1 cellular context compared by ENCODE assay signal in genomic region chr16:3171855-3172593, GRCh38.
TF ChIP-seq lines count a peak whose summit lies in the region.

No MANE protein-coding gene starts in this region.

TF ChIP-seq in HepG2, 621 proteins besides CTCF, POLR2A, EP300 and RAD21 (continues in another document):
- TF ChIP-seq AHR (CRISPR knock-in tag; IDR thresholded peaks at IDR 0.05) = no peak
- no peak for TF ChIP-seq CHCHD3 (CRISPR knock-in tag; IDR thresholded peaks at IDR 0.05)
- peak; percentile 68; the same call in 1 of the 2 replicates for TF ChIP-seq HDAC1 (CRISPR knock-in tag; IDR thresholded peaks at IDR 0.05)
- peak; percentile 51 for TF ChIP-seq ZNF687 (CRISPR knock-in tag; IDR thresholded peaks at IDR 0.05)
- TF ChIP-seq NFYC (CRISPR knock-in tag; IDR thresholded peaks at IDR 0.05) = peak; percentile 22; the same call in 1 of the 2 replicates
- TF ChIP-seq HNRNPL (IDR thresholded peaks at IDR 0.05; ENCODE audit: low read depth, low read length) = no peak
- TF ChIP-seq ZHX1 (CRISPR knock-in tag; IDR thresholded peaks at IDR 0.05; ENCODE audit: low read depth) = peak; percentile 47; the same call in 1 of the 2 replicates
- TF ChIP-seq POGK (CRISPR knock-in tag; conservative IDR thresholded peaks at IDR 0.05) = peak; percentile 55; the same call in 1 of the 2 replicates
- TF ChIP-seq ZNF367 (CRISPR knock-in tag; IDR thresholded peaks at IDR 0.05; ENCODE audit: borderline replicate concordance) = no peak
- 0 out of 2 replicates have a peak, but pooled peaks have one; percentile 35 for TF ChIP-seq ZNF574 (CRISPR knock-in tag; IDR thresholded peaks at IDR 0.05)
- TF ChIP-seq PRPF4 (IDR thresholded peaks at IDR 0.05; ENCODE audit: low read depth, low read length, poor library complexity, severe bottlenecking) = peak; percentile 37
- TF ChIP-seq ZNF563 (CRISPR knock-in tag; IDR thresholded peaks at IDR 0.05) = no peak; the same call in 1 of the 2 replicates
- peak; percentile 32 for TF ChIP-seq ASH2L (IDR thresholded peaks at IDR 0.05; ENCODE audit: insufficient read length, low read depth, low read length)
- TF ChIP-seq HMGXB4 (CRISPR knock-in tag; IDR thresholded peaks at IDR 0.05; ENCODE audit: borderline replicate concordance in 1 of 2, low read depth in 1 of 2) = peak; percentile 84 to 93; a peak in 3 of 4 replicates
- TF ChIP-seq SIX1 (CRISPR knock-in tag; IDR thresholded peaks at IDR 0.05; ENCODE audit: borderline replicate concordance) = no peak
- TF ChIP-seq GABPA (IDR thresholded peaks at IDR 0.05; ENCODE audit: low read depth, low read length) = peak; percentile 21; the same call in 1 of the 2 replicates
- TF ChIP-seq GABPA (CRISPR knock-in tag; IDR thresholded peaks at IDR 0.05; ENCODE audit: low read depth) = peak; percentile 65
- TF ChIP-seq SNRNP70 (IDR thresholded peaks at IDR 0.05; ENCODE audit: low read depth, low read length) = no peak
- TF ChIP-seq BHLHE40 (IDR thresholded peaks at IDR 0.05; ENCODE audit: low read length) = 0 out of 2 replicates have a peak, but pooled peaks have one; percentile 37
- 0 out of 2 replicates have a peak, but pooled peaks have one; percentile 18 for TF ChIP-seq ZNF614 (CRISPR knock-in tag; IDR thresholded peaks at IDR 0.05; ENCODE audit: borderline replicate concordance)
- TF ChIP-seq MTERF4 (CRISPR knock-in tag; IDR thresholded peaks at IDR 0.05) = 0 out of 2 replicates have a peak, but pooled peaks have one; percentile 26
- 0 out of 2 replicates have a peak, but pooled peaks have one; percentile 15 for TF ChIP-seq CREM (IDR thresholded peaks at IDR 0.05)
- TF ChIP-seq CREM (CRISPR knock-in tag; IDR thresholded peaks at IDR 0.05) = no peak
- no peak for TF ChIP-seq HOXA7 (CRISPR knock-in tag; IDR thresholded peaks at IDR 0.05)
- 0 out of 2 replicates have a peak, but pooled peaks have one; percentile 31 for TF ChIP-seq TFAP4 (IDR thresholded peaks at IDR 0.05; ENCODE audit: borderline replicate concordance, low read depth)
- 0 out of 2 replicates have a peak, but pooled peaks have one; percentile 36 for TF ChIP-seq CAMTA2 (CRISPR knock-in tag; IDR thresholded peaks at IDR 0.05; ENCODE audit: borderline replicate concordance)
- 0 out of 2 replicates have a peak, but pooled peaks have one; percentile 63 for TF ChIP-seq ZNF670 (CRISPR knock-in tag; IDR thresholded peaks at IDR 0.05; ENCODE audit: borderline replicate concordance)
- peak; percentile 52; the same call in 1 of the 2 replicates for TF ChIP-seq SP4 (CRISPR knock-in tag; IDR thresholded peaks at IDR 0.05)
- TF ChIP-seq SNAI1 (CRISPR knock-in tag; IDR thresholded peaks at IDR 0.05; ENCODE audit: borderline replicate concordance) = no peak
- no peak for TF ChIP-seq SNAPC5 (CRISPR knock-in tag; IDR thresholded peaks at IDR 0.05; ENCODE audit: borderline replicate concordance)
- no peak for TF ChIP-seq ZKSCAN5 (CRISPR knock-in tag; IDR thresholded peaks at IDR 0.05)
- no peak for TF ChIP-seq ZNF646 (CRISPR knock-in tag; IDR thresholded peaks at IDR 0.05)
